Comparison of ENCODE assay signal across 15 cellular contexts in genomic region chr2:239763433-239764097, GRCh38.
A peak's percentile ranks its signal among the peaks of the same experiment; 100 is the strongest.
DNase-seq lines count a peak whose midpoint lies in the region; ATAC-seq and TF ChIP-seq lines count a peak whose summit lies in the region.
"Had no signal": no experiment of that assay in that cellular context is flagged by ENCODE, and none has a peak within 500 bp of the region (broad histone marks: within the 10 kb centered on the region; RNA-seq: fewer than 3 reads in every experiment).

No MANE protein-coding gene starts in this region.

- DNase-seq in AG09309 (ENCODE audit: low read depth), result no peak
- peak; percentile 13 for DNase-seq in ELR (ENCODE audit: low read depth)
- no peak for DNase-seq in WERI-Rb-1
- DNase-seq in medulla oblongata (ENCODE audit: extremely low spot score), result peak; percentile 9
- no peak for DNase-seq in body of pancreas
- DNase-seq in NCI-H2081 treated with DMSO at 0.1 percent for 48 hours (lab: John Stamatoyannopoulos, UW), result no peak
- no peak for DNase-seq in NK-92 treated with Interleukin-12 subunit alpha and Interleukin-12 subunit beta, amount 100 ng/mL, for 24 hours (lab: John Stamatoyannopoulos, UW)
- DNase-seq in activated CD4-positive, alpha-beta T cell treated with anti-CD3 and anti-CD28 coated beads for 1 hour, result no peak
- DNase-seq: HCEC 1CT; NCI-H1092; NCI-H748 treated with DMSO at 0.1 percent for 48 hours; stimulated activated CD4-positive, alpha-beta T cell treated with anti-CD3 and anti-CD28 coated beads, Interleukin-2, amount 100 ng/mL, for 24 hours had no signal

- H3K27me3 ChIP-seq in WERI-Rb-1 (ENCODE audit: insufficient read depth, low read depth, severe bottlenecking) (peaks cover 92% of the 10 kb centered on the region), body of pancreas (no peaks in the 10 kb centered on the region)

- 64 to 76% methylated on average over 9 to 13 of the region's 13 CpGs for WGBS in body of pancreas, 2 donors

- H3K4me3 ChIP-seq in AG09309 (ENCODE audit: control insufficient read depth, low read depth, low read length) (no peak overlapping the region), WERI-Rb-1 (ENCODE audit: low read depth, low read length) (no peak overlapping the region), body of pancreas (no peak overlapping the region)
- H3K4me3 ChIP-seq: prostate gland, SJCRH30 had no signal

- no peak for TF ChIP-seq POLR2A in body of pancreas (IDR thresholded peaks at IDR 0.05)

- intact Hi-C loops in body of pancreas (cut with DNase I), result no loop called here

- H3K36me3 ChIP-seq in WERI-Rb-1, result no peaks in the 10 kb centered on the region
- H3K36me3 ChIP-seq in body of pancreas (replicated peaks in 1 of 2; ENCODE audit: insufficient read depth in 1 of 2, low read depth in 2 of 2), result no peaks in the 10 kb centered on the region
- H3K36me3 ChIP-seq: prostate gland, SJCRH30 had no signal

- H3K4me1 ChIP-seq in body of pancreas, result no peaks in the 10 kb centered on the region
- H3K4me1 ChIP-seq: prostate gland, SJCRH30 had no signal

- ATAC-seq in body of pancreas, result no peak

- H3K27ac ChIP-seq in WERI-Rb-1 (no peak overlapping the region), body of pancreas (no peak overlapping the region)
- H3K27ac ChIP-seq: C4-2B, prostate gland, SJCRH30 had no signal

- H3K9me3 ChIP-seq in WERI-Rb-1 (ENCODE audit: severe bottlenecking), result no peaks in the 10 kb centered on the region
- peaks cover 0 to 8% (median 0%) of the 10 kb centered on the region in 3 donors for H3K9me3 ChIP-seq in body of pancreas
- H3K9me3 ChIP-seq: prostate gland, SJCRH30 had no signal

- TF ChIP-seq CTCF in AG09309 (IDR thresholded peaks at IDR 0.05; ENCODE audit: control insufficient read depth, insufficient read depth, low read depth, low read length, missing control alignments) (peak; percentile 6), WERI-Rb-1 (IDR thresholded peaks at IDR 0.05; ENCODE audit: low read depth, low read length) (0 out of 2 replicates have a peak, but pooled peaks have one; percentile 22), body of pancreas (IDR thresholded peaks at IDR 0.05) (no peak)

Comparison
In these comparisons a context has a peak if more than half of its experiments do, and no peak if none do; other contexts are left out.
1. DNase-seq: peak in ELR (single experiment) and medulla oblongata (single experiment); none in AG09309 (single experiment), WERI-Rb-1 (single experiment), body of pancreas (0 of 4), NCI-H2081 treated with DMSO at 0.1 percent for 48 hours (single experiment), NK-92 treated with Interleukin-12 subunit alpha and Interleukin-12 subunit beta, amount 100 ng/mL, for 24 hours (single experiment) and activated CD4-positive, alpha-beta T cell treated with anti-CD3 and anti-CD28 coated beads for 1 hour (single experiment).
2. CTCF ChIP-seq: peak in AG09309 (single experiment) and WERI-Rb-1 (single experiment); none in body of pancreas (0 of 7).